Comparison of ENCODE assay signal across 8 cellular contexts in genomic region chr14:96100171-96101064, GRCh38.
DNase-seq lines count a peak whose midpoint lies in the region; ATAC-seq and TF ChIP-seq lines count a peak whose summit lies in the region.

No MANE protein-coding gene starts in this region.

- no peak overlapping the region for H4K91ac ChIP-seq in H9 (ENCODE audit: insufficient read length, low read depth, low read length)

- H3K27me3 ChIP-seq in BE2C (no peaks in the 10 kb centered on the region), H9 (ENCODE audit: insufficient read depth, low read length) (no peaks in the 10 kb centered on the region), lower lobe of right lung (ENCODE audit: low read depth) (no peaks in the 10 kb centered on the region)

- H3K18ac ChIP-seq in H9 (ENCODE audit: insufficient read length, low read depth, low read length) = no peak overlapping the region

- DNase-seq in BE2C = peak; percentile 90
- DNase-seq in H9 = peak; percentile 90
- peak; percentile 79 for DNase-seq in NCI-H510A treated with DMSO at 0.1 percent for 48 hours (lab: John Stamatoyannopoulos, UW)
- DNase-seq in activated CD4-positive, alpha-beta T cell treated with anti-CD3 and anti-CD28 coated beads, Interleukin-2, amount 10 ng/mL, durations not matched to agents 24 days and 14 days = peak; percentile 81
- DNase-seq in coronary artery (ENCODE audit: low spot score) = peak; percentile 33
- peak; percentile 75 for DNase-seq in lower lobe of right lung
- peak; percentile 35 to 50 for DNase-seq in stimulated activated CD8-positive, alpha-beta memory T cell treated with anti-CD3 and anti-CD28 coated beads, Interleukin-2, amount 100 ng/mL, for 48 hours (ENCODE audit: low read depth in 2 of 2)

- H3K9ac ChIP-seq in H9 (ENCODE audit: extremely low read depth, insufficient read length, low read length) = no peak overlapping the region

- H3K4me3 Mint-ChIP-seq in H9 = no peak overlapping the region
- no peak overlapping the region for H3K4me3 Mint-ChIP-seq in activated CD4-positive, alpha-beta T cell treated with anti-CD3 and anti-CD28 coated beads, Interleukin-2, amount 10 ng/mL, durations not matched to agents 24 days and 14 days

- no CpG with 5 or more reads among the region's 22 CpGs for WGBS in H9 (ENCODE audit: extremely low coverage, insufficient read length, low lambda C conversion rate)

- no peak overlapping the region for H2AK5ac ChIP-seq in H9 (ENCODE audit: insufficient read length, low read length)

- H2BK12ac ChIP-seq in H9 (ENCODE audit: insufficient read length, low read depth, low read length) = no peak overlapping the region

- H4K20me1 ChIP-seq in H9 (ENCODE audit: control insufficient read depth, insufficient read depth, insufficient read length) = no peaks in the 10 kb centered on the region

- no peak overlapping the region for H4K5ac ChIP-seq in H9 (ENCODE audit: insufficient read length, low read depth, low read length)

- H3K36me3 Mint-ChIP-seq in H9 (ENCODE audit: insufficient read depth in 1 of 3, low read depth in 3 of 3) = no peaks in the 10 kb centered on the region; a peak in 1 of 7 replicates
- no peaks in the 10 kb centered on the region for H3K36me3 Mint-ChIP-seq in activated CD4-positive, alpha-beta T cell treated with anti-CD3 and anti-CD28 coated beads, Interleukin-2, amount 10 ng/mL, durations not matched to agents 24 days and 14 days (ENCODE audit: low read depth)

- H3K14ac ChIP-seq in H9 (ENCODE audit: insufficient read depth, low read length) = no peak overlapping the region

- no peak overlapping the region for H4K8ac ChIP-seq in H9 (replicated peaks; ENCODE audit: insufficient read length, low read depth, low read length)

- H3K23ac ChIP-seq in H9 (ENCODE audit: insufficient read length, low read depth, low read length) = no peak overlapping the region

- H3T11ph ChIP-seq in H9 (ENCODE audit: low read length) = no peak overlapping the region

- H3K4me2 ChIP-seq in H9 (ENCODE audit: insufficient read depth, insufficient read length, low read length) = no peak overlapping the region

- no peak overlapping the region for H2BK120ac ChIP-seq in H9 (ENCODE audit: low read depth, low read length, poor library complexity, severe bottlenecking)

- peaks cover 0 to 5% of the 10 kb centered on the region in 2 experiments; a peak in 1 of 5 replicates for H3K9me3 Mint-ChIP-seq in H9
- no peaks in the 10 kb centered on the region for H3K9me3 Mint-ChIP-seq in activated CD4-positive, alpha-beta T cell treated with anti-CD3 and anti-CD28 coated beads, Interleukin-2, amount 10 ng/mL, durations not matched to agents 24 days and 14 days

- no peaks in the 10 kb centered on the region for H3K79me1 ChIP-seq in H9 (ENCODE audit: insufficient read depth, low read depth, low read length, poor library complexity, severe bottlenecking)

- H2AFZ ChIP-seq in H9 (ENCODE audit: low read length) = no peak overlapping the region

- H3K4me1 ChIP-seq in BE2C (peaks cover 39% of the 10 kb centered on the region), H9 (ENCODE audit: insufficient read depth, low read length) (no peaks in the 10 kb centered on the region), lower lobe of right lung (peaks cover 20% of the 10 kb centered on the region)

- no peak overlapping the region for H3K4ac ChIP-seq in H9 (ENCODE audit: low read depth, low read length)

- ATAC-seq in lower lobe of right lung = peak; percentile 61 to 70
- ATAC-seq in GM18858 (IDR thresholded peaks at IDR 0.05; ENCODE audit: unreplicated experiment) = no peak

- H3K9me3 ChIP-seq in BE2C (0 out of 2 replicates have a peak, but pooled peaks cover 5% of the 10 kb centered on the region), H9 (ENCODE audit: control insufficient read depth, low read depth, low read length) (no peaks in the 10 kb centered on the region), lower lobe of right lung (no peaks in the 10 kb centered on the region)

- H3K27ac ChIP-seq in H9 (ENCODE audit: insufficient read length, low read depth, low read length) (no peak overlapping the region), coronary artery (no peak overlapping the region), lower lobe of right lung (no peak overlapping the region)

- TF ChIP-seq CTCF in BE2C (IDR thresholded peaks at IDR 0.05; ENCODE audit: low read depth, low read length) (peak; percentile 100), H9 (conservative IDR thresholded peaks at IDR 0.05) (peak; percentile 97), coronary artery (IDR thresholded peaks at IDR 0.05) (peak; percentile 17), lower lobe of right lung (IDR thresholded peaks at IDR 0.05) (peak; percentile 87)

- H3K27me3 Mint-ChIP-seq in H9 (ENCODE audit: low read depth) = no peaks in the 10 kb centered on the region
- H3K27me3 Mint-ChIP-seq in activated CD4-positive, alpha-beta T cell treated with anti-CD3 and anti-CD28 coated beads, Interleukin-2, amount 10 ng/mL, durations not matched to agents 24 days and 14 days = no peaks in the 10 kb centered on the region

- H3K4me3 ChIP-seq in BE2C (ENCODE audit: low read depth, low read length) (no peak overlapping the region), coronary artery (no peak overlapping the region), lower lobe of right lung (no peak overlapping the region)

- H2BK5ac ChIP-seq in H9 (ENCODE audit: insufficient read length, low read length) = no peak overlapping the region

- H2BK15ac ChIP-seq in H9 (ENCODE audit: low read depth, low read length) = no peak overlapping the region

- no peak overlapping the region for H3K56ac ChIP-seq in H9 (ENCODE audit: insufficient read length, low read depth, low read length)

- intact Hi-C loops in activated CD4-positive, alpha-beta T cell treated with anti-CD3 and anti-CD28 coated beads, Interleukin-2, amount 10 ng/mL, durations not matched to agents 24 days and 14 days (cut with micrococcal nuclease) = loop anchor here (2.0 kb wide), 1 partner anchor 324 kb away; no protein-coding TSS in a partner anchor
- intact Hi-C loops in lower lobe of right lung (cut with DNase I) = loop anchor here (5.0 kb wide), 1 partner anchor 172 kb away; no protein-coding TSS in a partner anchor

- peaks cover 23 to 39% of the 10 kb centered on the region in 2 experiments for H3K4me1 Mint-ChIP-seq in H9
- no peaks in the 10 kb centered on the region for H3K4me1 Mint-ChIP-seq in activated CD4-positive, alpha-beta T cell treated with anti-CD3 and anti-CD28 coated beads, Interleukin-2, amount 10 ng/mL, durations not matched to agents 24 days and 14 days

- no peak overlapping the region for H2BK20ac ChIP-seq in H9 (ENCODE audit: low read depth, low read length, poor library complexity, severe bottlenecking)

- H3K23me2 ChIP-seq in H9 (ENCODE audit: insufficient read length, low read depth, low read length, poor library complexity, severe bottlenecking) = no peaks in the 10 kb centered on the region

- H3K36me3 ChIP-seq in BE2C = no peaks in the 10 kb centered on the region
- no peaks in the 10 kb centered on the region for H3K36me3 ChIP-seq in lower lobe of right lung

- H3K79me2 ChIP-seq in H9 (ENCODE audit: insufficient read depth, low read length) = no peaks in the 10 kb centered on the region

- no peak overlapping the region for H3K27ac Mint-ChIP-seq in H9
- H3K27ac Mint-ChIP-seq in activated CD4-positive, alpha-beta T cell treated with anti-CD3 and anti-CD28 coated beads, Interleukin-2, amount 10 ng/mL, durations not matched to agents 24 days and 14 days = no peak overlapping the region

Comparison
In these comparisons a context has a peak if more than half of its experiments do, and no peak if none do; other contexts are left out.
1. DNase-seq: peak in every context shown above with its lines; median percentile 90 in BE2C; 90 in H9; 81 in activated CD4-positive, alpha-beta T cell treated with anti-CD3 and anti-CD28 coated beads, Interleukin-2, amount 10 ng/mL, durations not matched to agents 24 days and 14 days; 79 in NCI-H510A treated with DMSO at 0.1 percent for 48 hours; 75 in lower lobe of right lung; 42 in stimulated activated CD8-positive, alpha-beta memory T cell treated with anti-CD3 and anti-CD28 coated beads, Interleukin-2, amount 100 ng/mL, for 48 hours; 33 in coronary artery.
2. CTCF ChIP-seq: peak in every context shown above with its lines; median percentile 100 in BE2C; 97 in H9; 87 in lower lobe of right lung; 17 in coronary artery.